In genomic region chr4:69194166-69194565, GRCh38 we compare ENCODE assay signal across 23 cellular contexts. TPM values are rescaled to one million over a fixed set of nuclear protein-coding genes. Genes with fewer than 3 reads are reported as not detected.
"Had no signal": no experiment of that assay in that cellular context is flagged by ENCODE, and none has a peak within 500 bp of the region (broad histone marks: within the 10 kb centered on the region; RNA-seq: fewer than 3 reads in every experiment).

No MANE protein-coding gene starts in this region.

- H3K9me3 ChIP-seq: SK-N-SH had no signal

- H3K27ac ChIP-seq: KMS-11, RWPE1 had no signal

- DNase-seq: Kasumi-1, MV-4-11, NCI-H1048, NCI-H1105, NCI-H1417, NCI-H1436 treated with DMSO at 0.1 percent for 48 hours, NCI-H1694, NCI-H187 treated with DMSO at 0.1 percent for 48 hours, NCI-H2029 treated with DMSO at 0.1 percent for 48 hours, NCI-H2171 treated with DMSO at 0.1 percent for 48 hours, NCI-H526, SHP77, SK-N-SH, SW 1271, T-cell had no signal

- ATAC-seq: K562, Panc1, T-cell had no signal

- H3K4me3 ChIP-seq: K562 had no signal

RNA-seq across cellular contexts. Expression of gene UGT2B11, which starts 20.4 kb away (rescaled TPM):
- total RNA-seq: HT1080, K562, MCF 10A, NCI-H460, SK-MEL-5, T-cell had no signal
